ENCODE assay signal across 9 cellular contexts in the genomic region with DNA sequence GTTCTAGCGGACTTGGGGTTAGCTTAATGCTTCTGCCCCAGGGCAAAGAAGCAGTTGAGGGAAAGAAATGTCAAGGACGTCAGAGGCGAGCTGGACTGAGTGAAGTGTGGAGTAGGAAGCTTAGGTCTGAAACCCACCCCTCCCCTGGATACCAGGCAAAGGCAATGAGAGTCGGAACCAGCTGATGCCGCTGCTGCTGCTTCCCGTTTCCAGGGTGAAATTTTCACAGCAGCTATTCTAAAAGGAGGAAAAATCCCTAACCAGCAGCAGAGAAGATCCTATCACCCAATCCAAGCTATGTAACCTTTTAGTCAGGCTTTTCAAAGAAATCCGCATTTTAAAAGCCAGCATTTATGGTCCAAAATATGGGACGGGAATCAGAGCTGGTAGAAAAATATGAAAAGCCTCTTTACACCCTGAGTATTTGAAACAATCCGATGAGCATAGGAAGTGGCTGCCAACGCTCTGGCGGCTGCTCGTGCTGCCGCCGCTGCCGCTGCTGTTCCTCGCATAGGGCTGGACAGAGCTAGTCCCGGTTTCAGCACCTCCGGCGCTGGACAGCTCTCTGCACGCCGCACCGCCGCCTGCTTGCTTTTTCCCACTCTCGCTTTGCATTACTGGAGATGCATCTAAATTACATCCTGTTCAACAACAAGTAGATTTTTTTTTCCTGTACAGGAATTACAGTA.
DNase-seq lines count a peak whose midpoint lies in the region; ATAC-seq lines count a peak whose summit lies in the region.
"Had no signal": no experiment of that assay in that cellular context is flagged by ENCODE, and none has a peak within 500 bp of the region (broad histone marks: within the 10 kb centered on the region; RNA-seq: fewer than 3 reads in every experiment).

No MANE protein-coding gene starts in this region.

- peaks cover 12% of the 10 kb centered on the region for H3K4me1 ChIP-seq in neuron (ENCODE audit: insufficient read depth, low read length)
- H3K4me1 ChIP-seq: BLaER1 treated with 17β-estradiol and CSF1 and Interleukin-3, amounts not matched to agents 10 nM and 100 nM had no signal

- peak overlapping the region; percentile 51 for H3K4me3 ChIP-seq in neuron (ENCODE audit: low read length)
- H3K4me3 ChIP-seq: BLaER1 treated with 17β-estradiol and CSF1 and Interleukin-3, amounts not matched to agents 10 nM and 100 nM had no signal

- peak; percentile 92 for ATAC-seq in HG02970 (IDR thresholded peaks at IDR 0.05; ENCODE audit: low FRiP score, unreplicated experiment)

- DNase-seq in activated CD4-positive, alpha-beta T cell treated with anti-CD3 and anti-CD28 coated beads for 24 hours (ENCODE audit: low read depth in 2 of 2): peak; percentile 5 to 22
- DNase-seq in activated CD4-positive, alpha-beta T cell treated with anti-CD3 and anti-CD28 coated beads for 4 hours: no peak
- DNase-seq in NCI-H2227 treated with DMSO at 0.1 percent for 48 hours (lab: John Stamatoyannopoulos, UW): peak; percentile 81
- peak; percentile 15 for DNase-seq in activated CD8-positive, alpha-beta memory T cell treated with anti-CD3 and anti-CD28 coated beads, Interleukin-2, amount 50 U/mL, for 4 hours
- DNase-seq in fibroblast of the conjunctiva (ENCODE audit: low read depth): peak; percentile 12
- no peak for DNase-seq in NCI-H345 (lab: John Stamatoyannopoulos, UW)

- H3K27me3 ChIP-seq in neuron (ENCODE audit: insufficient read depth, low read length): no peaks in the 10 kb centered on the region
- H3K27me3 ChIP-seq: BLaER1 treated with 17β-estradiol and CSF1 and Interleukin-3, amounts not matched to agents 10 nM and 100 nM had no signal

- no peaks in the 10 kb centered on the region for H3K36me3 ChIP-seq in neuron (ENCODE audit: insufficient read depth, low read length)
- H3K36me3 ChIP-seq: BLaER1 treated with 17β-estradiol and CSF1 and Interleukin-3, amounts not matched to agents 10 nM and 100 nM had no signal

- no peaks in the 10 kb centered on the region for H3K9me3 ChIP-seq in neuron (ENCODE audit: low read length)
- H3K9me3 ChIP-seq: BLaER1 treated with 17β-estradiol and CSF1 and Interleukin-3, amounts not matched to agents 10 nM and 100 nM had no signal

- peak overlapping the region; percentile 17 for H2AFZ ChIP-seq in neuron (ENCODE audit: low read depth, low read length)

Comparison
In these comparisons a context has a peak if more than half of its experiments do, and no peak if none do; other contexts are left out.
1. DNase-seq: peak in activated CD4-positive, alpha-beta T cell treated with anti-CD3 and anti-CD28 coated beads for 24 hours (2 of 2), NCI-H2227 treated with DMSO at 0.1 percent for 48 hours (single experiment), activated CD8-positive, alpha-beta memory T cell treated with anti-CD3 and anti-CD28 coated beads, Interleukin-2, amount 50 U/mL, for 4 hours (single experiment) and fibroblast of the conjunctiva (single experiment); none in activated CD4-positive, alpha-beta T cell treated with anti-CD3 and anti-CD28 coated beads for 4 hours (0 of 2) and NCI-H345 (single experiment).